23 cellular contexts compared by ENCODE assay signal in genomic region chr7:638256-639011, GRCh38.
"Had no signal": no experiment of that assay in that cellular context is flagged by ENCODE, and none has a peak within 500 bp of the region (broad histone marks: within the 10 kb centered on the region; RNA-seq: fewer than 3 reads in every experiment).

No MANE protein-coding gene starts in this region.

- H3K4me1 ChIP-seq: prostate gland, suprapubic skin, tibial artery had no signal

- H3K4me3 ChIP-seq: left ventricle myocardium inferior, prostate gland, skin epidermis, suprapubic skin, tibial artery had no signal

- H3K27me3 ChIP-seq: suprapubic skin, tibial artery had no signal

- H3K27ac Mint-ChIP-seq: activated CD4-positive, alpha-beta memory T cell treated with anti-CD3 and anti-CD28 coated beads, Interleukin-2, amount 10 ng/mL, durations not matched to agents 7 days and 5 days; activated T-cell treated with anti-CD3 and anti-CD28 coated beads, Interleukin-2, amount 50 U/mL, for 24 hours; dendritic cell treated with granulocyte-macrophage colony-stimulating factor and Interleukin-4, amounts not matched to agents 40 ng/mL and 50 ng/mL, for 4 days; endodermal cell; nephron; stimulated activated memory B cell treated with anti-CD40 and anti-IgM and Interleukin-4, amounts not matched to agents 10 μg/mL and 1 μg/mL and 100 μg/mL, for 72 hours; T-helper 2 cell treated with Interferon-gamma antibody and Interleukin-4, amounts not matched to agents 5 μg/mL and 100 μg/mL, for 36 hours had no signal

- DNase-seq: activated CD4-positive, alpha-beta memory T cell treated with anti-CD3 and anti-CD28 coated beads, Interleukin-2, amount 10 ng/mL, durations not matched to agents 7 days and 5 days; activated CD4-positive, alpha-beta T cell treated with anti-CD3 and anti-CD28 coated beads for 48 hours; activated CD8-positive, alpha-beta memory T cell treated with anti-CD3 and anti-CD28 coated beads, Interleukin-2, amount 50 U/mL, for 48 hours; activated T-cell treated with anti-CD3 and anti-CD28 coated beads, Interleukin-2, amount 50 U/mL, for 24 hours; anterior cingulate cortex; endodermal cell; foreskin fibroblast; left ventricle myocardium inferior; retina; stimulated activated CD4-positive, alpha-beta T cell treated with anti-CD3 and anti-CD28 coated beads, Interleukin-4, amount 100 ng/mL, for 24 hours; T-helper 1 cell; tibial artery had no signal

- ATAC-seq: esophagus mucosa; sciatic nerve; stimulated activated memory B cell treated with anti-CD40 and anti-IgM and Interleukin-4, amounts not matched to agents 10 μg/mL and 1 μg/mL and 100 μg/mL, for 72 hours had no signal

- H3K27ac ChIP-seq: left ventricle myocardium inferior, prostate gland, suprapubic skin, tibial artery had no signal

- H3K4me3 Mint-ChIP-seq: activated CD4-positive, alpha-beta memory T cell treated with anti-CD3 and anti-CD28 coated beads, Interleukin-2, amount 10 ng/mL, durations not matched to agents 7 days and 5 days; activated naive CD8-positive, alpha-beta T cell; activated T-cell treated with anti-CD3 and anti-CD28 coated beads, Interleukin-2, amount 50 U/mL, for 24 hours; central memory CD8-positive, alpha-beta T cell; dendritic cell treated with granulocyte-macrophage colony-stimulating factor and Interleukin-4, amounts not matched to agents 40 ng/mL and 50 ng/mL, for 4 days; endodermal cell; nephron; stimulated activated memory B cell treated with anti-CD40 and anti-IgM and Interleukin-4, amounts not matched to agents 10 μg/mL and 1 μg/mL and 100 μg/mL, for 72 hours; T-helper 2 cell treated with Interferon-gamma antibody and Interleukin-4, amounts not matched to agents 5 μg/mL and 100 μg/mL, for 36 hours had no signal

- H3K9me3 Mint-ChIP-seq: activated T-cell treated with anti-CD3 and anti-CD28 coated beads, Interleukin-2, amount 50 U/mL, for 24 hours; central memory CD8-positive, alpha-beta T cell; endodermal cell had no signal

- H3K9me3 ChIP-seq: prostate gland, suprapubic skin had no signal

- H3K4me1 Mint-ChIP-seq: endodermal cell, nephron had no signal

- H3K36me3 ChIP-seq: left ventricle myocardium inferior, prostate gland, suprapubic skin, tibial artery had no signal

- H3K27me3 Mint-ChIP-seq: activated CD4-positive, alpha-beta memory T cell treated with anti-CD3 and anti-CD28 coated beads, Interleukin-2, amount 10 ng/mL, durations not matched to agents 7 days and 5 days; activated naive CD8-positive, alpha-beta T cell; activated T-cell treated with anti-CD3 and anti-CD28 coated beads, Interleukin-2, amount 50 U/mL, for 24 hours; central memory CD8-positive, alpha-beta T cell; stimulated activated memory B cell treated with anti-CD40 and anti-IgM and Interleukin-4, amounts not matched to agents 10 μg/mL and 1 μg/mL and 100 μg/mL, for 72 hours had no signal
